In the genomic region with DNA sequence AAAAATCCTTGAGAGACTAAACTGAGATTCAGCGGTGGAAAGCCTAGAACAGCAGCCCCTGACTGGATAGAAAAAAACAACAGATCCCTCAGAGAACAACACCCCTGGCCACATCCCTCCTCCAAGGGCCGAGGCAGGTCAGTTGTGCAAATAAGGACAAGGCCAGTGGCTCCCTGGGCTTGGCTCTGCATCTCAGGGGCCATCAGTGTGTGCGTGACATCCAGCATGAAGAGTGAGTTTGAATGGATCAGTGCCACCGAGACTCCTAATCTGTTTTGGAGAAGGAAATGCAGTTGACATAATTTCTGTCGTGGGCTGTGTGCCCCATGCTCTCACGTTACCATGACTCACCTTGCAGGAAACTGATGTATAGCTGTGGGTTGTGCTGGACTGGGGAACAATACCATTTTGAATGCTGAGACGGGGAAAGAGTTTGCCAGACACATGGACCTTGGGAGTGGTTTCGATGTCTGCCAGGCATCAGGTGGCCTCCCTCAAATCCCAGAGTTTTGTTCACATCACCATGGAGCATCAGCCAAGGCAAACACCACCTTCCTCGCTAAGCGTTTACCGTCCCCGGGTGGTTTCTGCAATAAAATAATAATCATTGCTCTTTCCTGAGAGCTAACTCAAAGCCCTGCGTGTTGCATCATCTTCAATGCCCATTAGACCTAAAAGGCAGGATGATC, we compare ENCODE assay signal across 14 cellular contexts.
DNase-seq lines count a peak whose midpoint lies in the region; ATAC-seq and TF ChIP-seq lines count a peak whose summit lies in the region.
"Had no signal": no experiment of that assay in that cellular context is flagged by ENCODE, and none has a peak within 500 bp of the region (broad histone marks: within the 10 kb centered on the region; RNA-seq: fewer than 3 reads in every experiment).

No MANE protein-coding gene starts in this region.

- in situ Hi-C loops in astrocyte of the cerebellum (cut with HindIII; ENCODE audit: low sequenced_read_pairs), result no loop called here

- H3K9me3 ChIP-seq in MG63, result no peaks in the 10 kb centered on the region
- H3K9me3 ChIP-seq: heart left ventricle had no signal

- H3K4me3 ChIP-seq in MG63, result no peak overlapping the region
- no peak overlapping the region for H3K4me3 ChIP-seq in astrocyte of the cerebellum (ENCODE audit: low read depth, low read length)
- H3K4me3 ChIP-seq: heart left ventricle, smooth muscle cell had no signal

- intact Hi-C loops in left colon (cut with DNase I, micrococcal nuclease), result no loop called here
- intact Hi-C loops in sciatic nerve (cut with DNase I), result no loop called here

- H3K27me3 ChIP-seq in MG63, result no peaks in the 10 kb centered on the region
- H3K27me3 ChIP-seq: heart left ventricle had no signal

- ATAC-seq in left colon, result peak; percentile 19
- ATAC-seq in HG03571 (IDR thresholded peaks at IDR 0.05; ENCODE audit: unreplicated experiment), result no peak
- no peak for ATAC-seq in HG02798 (IDR thresholded peaks at IDR 0.05; ENCODE audit: poor library complexity, unreplicated experiment)
- ATAC-seq in sciatic nerve, result no peak

- no peak for TF ChIP-seq CTCF in astrocyte of the cerebellum (IDR thresholded peaks at IDR 0.05; ENCODE audit: low read depth, low read length, missing control alignments)

- peak; percentile 27 for DNase-seq in DMS153 treated with DMSO at 0.1 percent for 48 hours (lab: John Stamatoyannopoulos, UW; ENCODE audit: unreplicated experiment)
- DNase-seq in MG63, result peak; percentile 53
- DNase-seq in astrocyte of the cerebellum (ENCODE audit: low read depth), result peak; percentile 65
- no peak for DNase-seq in left colon
- DNase-seq in sciatic nerve (ENCODE audit: low spot score), result no peak
- DNase-seq in AG08395 (ENCODE audit: low spot score), result no peak
- DNase-seq: activated CD4-positive, alpha-beta T cell treated with anti-CD3 and anti-CD28 coated beads for 4 hours; anterior cingulate cortex; NCI-H1105; T-helper 2 cell had no signal

- no peaks in the 10 kb centered on the region for H3K36me3 ChIP-seq in MG63
- H3K36me3 ChIP-seq: heart left ventricle had no signal

Comparison
In these comparisons a context has a peak if more than half of its experiments do, and no peak if none do; other contexts are left out.
1. DNase-seq: peak in DMS153 treated with DMSO at 0.1 percent for 48 hours (single experiment), MG63 (single experiment) and astrocyte of the cerebellum (single experiment); none in left colon (0 of 2), sciatic nerve (single experiment) and AG08395 (single experiment).